8 cellular contexts compared by ENCODE assay signal in genomic region chr17:3964203-3965122, GRCh38. TPM values are rescaled to one million over a fixed set of nuclear protein-coding genes. Genes with fewer than 3 reads are reported as not detected.
DNase-seq lines count a peak whose midpoint lies in the region; ATAC-seq and TF ChIP-seq lines count a peak whose summit lies in the region.

TSS of gene ATP2A3 (minus strand) at chr17:3964437. CDS start at chr17:3964291, 146 bp downstream.

- in situ Hi-C loops in astrocyte of the cerebellum (cut with HindIII; ENCODE audit: low sequenced_read_pairs): no loop called here

- peak; percentile 50 for DNase-seq in NCI-H1105 treated with DMSO at 0.1 percent for 48 hours (lab: John Stamatoyannopoulos, UW)
- no peak for DNase-seq in NCI-H1105 (lab: John Stamatoyannopoulos, UW)
- DNase-seq in astrocyte of the cerebellum (ENCODE audit: low read depth): no peak
- peak; percentile 69 to 81 for DNase-seq in left colon
- DNase-seq in stimulated activated CD4-positive, alpha-beta T cell treated with anti-CD3 and anti-CD28 coated beads, TNF-alpha, amount 100 ng/mL, for 4 hours (ENCODE audit: low read depth in 3 of 3): peak; percentile 23 to 65 (median 38)
- no peak for DNase-seq in cortex of kidney (lab: John Stamatoyannopoulos, UW)

- no peak for TF ChIP-seq CTCF in astrocyte of the cerebellum (IDR thresholded peaks at IDR 0.05; ENCODE audit: low read depth, low read length, missing control alignments)

- peak within 1 kb of the TSS; percentile 12 for H3K4me3 ChIP-seq in astrocyte of the cerebellum (ENCODE audit: low read depth, low read length)

- peak; percentile 32 for ATAC-seq in HG03097 (IDR thresholded peaks at IDR 0.05; ENCODE audit: low FRiP score, unreplicated experiment)
- peak; percentile 48 for ATAC-seq in left colon

- intact Hi-C loops in T-helper 2 cell treated with Interferon-gamma antibody and Interleukin-4, amounts not matched to agents 100 ng/mL and 5 ng/mL, for 36 hours (cut with micrococcal nuclease): loop anchor here (1.0 to 5.0 kb wide), 4 partner anchors 40 to 178 kb away; partner anchors contain the start of genes CYB5D2, NCBP3, P2RX1 and ZZEF1
- intact Hi-C loops in left colon (cut with DNase I, micrococcal nuclease): no loop called here

RNA-seq across cellular contexts. Expression of gene ATP2A3, which starts in this region (rescaled TPM):
- 306 and 313 TPM in 2 replicates for total RNA-seq in T-helper 2 cell treated with Interferon-gamma antibody and Interleukin-4, amounts not matched to agents 100 ng/mL and 5 ng/mL, for 36 hours
- total RNA-seq in left colon: 100 to 1,000 TPM; 276 to 300 TPM

Comparison
In these comparisons a context has a peak if more than half of its experiments do, and no peak if none do; other contexts are left out.
1. DNase-seq: peak in NCI-H1105 treated with DMSO at 0.1 percent for 48 hours (single experiment), left colon (2 of 2) and stimulated activated CD4-positive, alpha-beta T cell treated with anti-CD3 and anti-CD28 coated beads, TNF-alpha, amount 100 ng/mL, for 4 hours (3 of 3); none in NCI-H1105 (single experiment), astrocyte of the cerebellum (single experiment) and cortex of kidney (single experiment).